Comparison of ENCODE assay signal across 2 cellular contexts in genomic region chr13:75393839-75394238, GRCh38.
TF ChIP-seq lines count a peak whose summit lies in the region.

No MANE protein-coding gene starts in this region.

TF ChIP-seq in SK-N-SH treated with all-trans-retinoic acid at 6 μM for 48 hours, 23 proteins besides CTCF, POLR2A, EP300 and RAD21 (continued from another document):
- TF ChIP-seq TOX (CRISPR knock-in tag; IDR thresholded peaks at IDR 0.05; ENCODE audit: borderline replicate concordance) (no peak), ZNF8 (CRISPR knock-in tag; IDR thresholded peaks at IDR 0.05) (no peak), TCF4 (CRISPR knock-in tag; IDR thresholded peaks at IDR 0.05; ENCODE audit: borderline replicate concordance) (no peak), ZNF565 (CRISPR knock-in tag; conservative IDR thresholded peaks at IDR 0.05; ENCODE audit: low read depth) (no peak), ISL1 (CRISPR knock-in tag; IDR thresholded peaks at IDR 0.05) (peak; percentile 70), ARNTL (CRISPR knock-in tag; IDR thresholded peaks at IDR 0.05; ENCODE audit: borderline replicate concordance, low read depth) (no peak)

TF ChIP-seq in SK-N-SH, 30 proteins besides CTCF, POLR2A, EP300 and RAD21 (continued from another document):
- TF ChIP-seq, protein P1, sequence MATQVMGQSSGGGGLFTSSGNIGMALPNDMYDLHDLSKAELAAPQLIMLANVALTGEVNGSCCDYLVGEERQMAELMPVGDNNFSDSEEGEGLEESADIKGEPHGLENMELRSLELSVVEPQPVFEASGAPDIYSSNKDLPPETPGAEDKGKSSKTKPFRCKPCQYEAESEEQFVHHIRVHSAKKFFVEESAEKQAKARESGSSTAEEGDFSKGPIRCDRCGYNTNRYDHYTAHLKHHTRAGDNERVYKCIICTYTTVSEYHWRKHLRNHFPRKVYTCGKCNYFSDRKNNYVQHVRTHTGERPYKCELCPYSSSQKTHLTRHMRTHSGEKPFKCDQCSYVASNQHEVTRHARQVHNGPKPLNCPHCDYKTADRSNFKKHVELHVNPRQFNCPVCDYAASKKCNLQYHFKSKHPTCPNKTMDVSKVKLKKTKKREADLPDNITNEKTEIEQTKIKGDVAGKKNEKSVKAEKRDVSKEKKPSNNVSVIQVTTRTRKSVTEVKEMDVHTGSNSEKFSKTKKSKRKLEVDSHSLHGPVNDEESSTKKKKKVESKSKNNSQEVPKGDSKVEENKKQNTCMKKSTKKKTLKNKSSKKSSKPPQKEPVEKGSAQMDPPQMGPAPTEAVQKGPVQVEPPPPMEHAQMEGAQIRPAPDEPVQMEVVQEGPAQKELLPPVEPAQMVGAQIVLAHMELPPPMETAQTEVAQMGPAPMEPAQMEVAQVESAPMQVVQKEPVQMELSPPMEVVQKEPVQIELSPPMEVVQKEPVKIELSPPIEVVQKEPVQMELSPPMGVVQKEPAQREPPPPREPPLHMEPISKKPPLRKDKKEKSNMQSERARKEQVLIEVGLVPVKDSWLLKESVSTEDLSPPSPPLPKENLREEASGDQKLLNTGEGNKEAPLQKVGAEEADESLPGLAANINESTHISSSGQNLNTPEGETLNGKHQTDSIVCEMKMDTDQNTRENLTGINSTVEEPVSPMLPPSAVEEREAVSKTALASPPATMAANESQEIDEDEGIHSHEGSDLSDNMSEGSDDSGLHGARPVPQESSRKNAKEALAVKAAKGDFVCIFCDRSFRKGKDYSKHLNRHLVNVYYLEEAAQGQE (IDR thresholded peaks at IDR 0.05; ENCODE audit: low read depth, low read length) = no peak
- no peak for TF ChIP-seq GATA2 (CRISPR knock-in tag; IDR thresholded peaks at IDR 0.05)
- no peak for TF ChIP-seq GABPA (IDR thresholded peaks at IDR 0.05; ENCODE audit: low read depth)
- TF ChIP-seq TEAD4 (IDR thresholded peaks at IDR 0.05; ENCODE audit: borderline replicate concordance, insufficient read depth) = no peak
- no peak for TF ChIP-seq USF1 (IDR thresholded peaks at IDR 0.05; ENCODE audit: borderline replicate concordance, low read depth)
- TF ChIP-seq SIN3A (IDR thresholded peaks at IDR 0.05; ENCODE audit: borderline replicate concordance, low read depth, low read length) = no peak
- no peak for TF ChIP-seq JUND (IDR thresholded peaks at IDR 0.05)
- TF ChIP-seq CHD2 (IDR thresholded peaks at IDR 0.05; ENCODE audit: low read length, partially characterized antibody) = no peak
- no peak for TF ChIP-seq RXRA (IDR thresholded peaks at IDR 0.05; ENCODE audit: borderline replicate concordance, low read depth)
- no peak for TF ChIP-seq FOXM1 (IDR thresholded peaks at IDR 0.05; ENCODE audit: low read depth)
- no peak for TF ChIP-seq FOXJ3 (CRISPR knock-in tag; IDR thresholded peaks at IDR 0.05)
- no peak for TF ChIP-seq NRF1 (IDR thresholded peaks at IDR 0.05; ENCODE audit: low read depth, low read length)
- no peak for TF ChIP-seq RCOR1 (IDR thresholded peaks at IDR 0.05; ENCODE audit: low read length)
- TF ChIP-seq FOSL2 (IDR thresholded peaks at IDR 0.05; ENCODE audit: borderline replicate concordance, low read depth) = no peak
- TF ChIP-seq POLR2AphosphoS5 (IDR thresholded peaks at IDR 0.05; ENCODE audit: low read depth, low read length) = no peak
